9 cellular contexts compared by ENCODE assay signal in the genomic region with DNA sequence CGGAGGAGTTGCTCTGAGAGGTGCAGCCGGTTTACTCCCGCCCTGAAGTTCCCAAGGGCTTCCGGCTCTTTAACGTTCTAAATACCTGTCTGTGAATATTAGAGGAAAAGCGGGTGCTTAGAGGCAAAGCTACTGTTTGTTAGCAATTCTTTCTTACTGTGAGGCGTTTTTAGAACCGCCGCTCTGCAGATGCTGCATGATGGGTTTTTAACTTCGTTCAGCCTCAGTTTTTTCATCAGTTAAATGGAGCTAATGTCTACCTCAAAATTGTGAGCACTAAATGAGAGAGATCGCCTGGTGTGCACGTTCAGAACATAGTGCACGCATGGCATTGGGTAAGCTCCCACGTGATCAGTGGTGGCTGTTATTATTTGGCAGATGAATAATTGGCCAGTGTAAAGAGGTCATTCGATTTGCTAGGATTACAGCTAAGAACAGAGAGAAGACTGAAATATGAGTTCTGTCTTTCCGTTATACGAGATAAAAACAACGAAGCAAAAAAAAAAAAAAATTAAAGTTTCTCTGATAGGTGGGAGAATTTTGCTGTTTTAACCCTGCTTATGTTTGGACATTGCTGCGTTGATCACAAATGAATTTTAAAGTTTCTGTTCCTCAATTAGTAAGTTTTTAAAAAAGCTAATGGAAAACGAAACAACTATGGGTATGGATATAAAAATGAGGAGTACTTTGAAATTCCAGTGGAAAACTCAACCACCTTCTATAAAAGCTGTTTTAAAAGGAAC. TPM values are rescaled to one million over a fixed set of nuclear protein-coding genes. Genes with fewer than 3 reads are reported as not detected.
DNase-seq lines count a peak whose midpoint lies in the region; ATAC-seq and TF ChIP-seq lines count a peak whose summit lies in the region.
"Had no signal": no experiment of that assay in that cellular context is flagged by ENCODE, and none has a peak within 500 bp of the region (broad histone marks: within the 10 kb centered on the region; RNA-seq: fewer than 3 reads in every experiment).

No MANE protein-coding gene starts in this region.

- peak overlapping the region; percentile 47; the same call in 1 of the 2 replicates for H3K27ac ChIP-seq in BLaER1
- peak overlapping the region; percentile 71 for H3K27ac ChIP-seq in endodermal cell (ENCODE audit: low read depth, low read length)
- peak overlapping the region; percentile 93 for H3K27ac ChIP-seq in subcutaneous abdominal adipose tissue (ENCODE audit: low read depth, low read length)

- H3K9ac ChIP-seq in BLaER1 (peak overlapping the region; percentile 46; the same call in 1 of the 2 replicates), endodermal cell (ENCODE audit: extremely low read depth, low read length, poor library complexity, severe bottlenecking) (peak overlapping the region; percentile 45), mucosa of stomach (ENCODE audit: low read length) (peak overlapping the region; percentile 79), subcutaneous abdominal adipose tissue (ENCODE audit: low read length in 5 of 5) (peak overlapping the region; percentile 68 to 93 (median 89))

- H3K4me2 ChIP-seq in BLaER1, result peak overlapping the region; percentile 50

- peaks cover 25% of the 10 kb centered on the region for H3K36me3 Mint-ChIP-seq in endodermal cell (ENCODE audit: low read depth)

- no peak for TF ChIP-seq CTCF in endodermal cell (conservative IDR thresholded peaks at IDR 0.05)

- peaks cover 23% of the 10 kb centered on the region for H3K36me3 ChIP-seq in BLaER1
- peaks cover 18% of the 10 kb centered on the region for H3K36me3 ChIP-seq in endodermal cell (ENCODE audit: control insufficient read depth, insufficient read depth, low read length)
- no peaks in the 10 kb centered on the region for H3K36me3 ChIP-seq in mucosa of stomach (ENCODE audit: control insufficient read depth, insufficient read depth, low read length)
- H3K36me3 ChIP-seq in subcutaneous abdominal adipose tissue (ENCODE audit: control insufficient read depth in 5 of 5, insufficient read depth in 5 of 5, low read length in 5 of 5), result peaks cover 0 to 5% (median 0%) of the 10 kb centered on the region in 5 donors

- WGBS in endodermal cell (ENCODE audit: insufficient coverage in 1 of 2, insufficient read length in 1 of 2), 2 experiments, result 19% methylated on average over 16 to 20 of the region's 20 CpGs

- no peaks in the 10 kb centered on the region for H3K9me3 Mint-ChIP-seq in endodermal cell

- H4K20me1 ChIP-seq in BLaER1, result no peaks in the 10 kb centered on the region

- H3K4me1 Mint-ChIP-seq in endodermal cell, result peaks cover 25% of the 10 kb centered on the region

- H3K27me3 ChIP-seq in BLaER1 (no peaks in the 10 kb centered on the region), endodermal cell (ENCODE audit: control insufficient read depth, insufficient read depth, low read length, poor library complexity, severe bottlenecking) (no peaks in the 10 kb centered on the region), mucosa of stomach (ENCODE audit: control insufficient read depth, insufficient read depth, low read length) (no peaks in the 10 kb centered on the region), subcutaneous abdominal adipose tissue (ENCODE audit: control insufficient read depth in 5 of 5, insufficient read depth in 4 of 5, low read length in 5 of 5) (no peaks in the 10 kb centered on the region)

- H3K9me3 ChIP-seq in BLaER1 (no peaks in the 10 kb centered on the region), endodermal cell (ENCODE audit: control insufficient read depth, low read length) (peaks cover 4% of the 10 kb centered on the region), mucosa of stomach (ENCODE audit: control insufficient read depth, low read length) (no peaks in the 10 kb centered on the region), subcutaneous abdominal adipose tissue (ENCODE audit: control insufficient read depth in 5 of 5, low read length in 5 of 5) (no peaks in the 10 kb centered on the region)

- in situ Hi-C loops in GM18951 (cut with MboI; ENCODE audit: low sequenced_read_pairs, unreplicated experiment), result no loop called here

- H3K27ac Mint-ChIP-seq in endodermal cell, result peak overlapping the region; percentile 92

- TF ChIP-seq POLR2A in GM18951 (IDR thresholded peaks at IDR 0.05; ENCODE audit: extremely low read depth, insufficient read depth, insufficient read length), result peak; percentile 30

- ATAC-seq in HG03139 (IDR thresholded peaks at IDR 0.05; ENCODE audit: unreplicated experiment), result peak; percentile 42

- DNase-seq in NCI-H2227 treated with DMSO at 0.1 percent for 48 hours (lab: John Stamatoyannopoulos, UW) (peak; percentile 92), endodermal cell (no peak)
- DNase-seq in activated CD4-positive, CD25-positive, alpha-beta regulatory T cell treated with anti-CD3 and anti-CD28 coated beads, Interleukin-2, amount 50 U/mL, for 16 hours (ENCODE audit: low read depth, low spot score), result peak; percentile 14

- H3K27me3 Mint-ChIP-seq in endodermal cell (ENCODE audit: insufficient read depth), result no peaks in the 10 kb centered on the region

- H3K4me3 ChIP-seq in BLaER1 (peak overlapping the region; percentile 93), endodermal cell (ENCODE audit: low read length) (peak overlapping the region; percentile 91), mucosa of stomach (ENCODE audit: low read length) (peak overlapping the region; percentile 76), subcutaneous abdominal adipose tissue (ENCODE audit: low read depth in 1 of 5, low read length in 5 of 5) (peak overlapping the region; percentile 86 to 100 (median 98))

- peak overlapping the region; percentile 97 for H3K4me3 Mint-ChIP-seq in endodermal cell

- H3K4me1 ChIP-seq in BLaER1 (peaks cover 19% of the 10 kb centered on the region), endodermal cell (ENCODE audit: control insufficient read depth, insufficient read depth, low read length) (peaks cover 6% of the 10 kb centered on the region), mucosa of stomach (ENCODE audit: control insufficient read depth, insufficient read depth, low read length) (no peaks in the 10 kb centered on the region), subcutaneous abdominal adipose tissue (ENCODE audit: control insufficient read depth in 5 of 5, insufficient read depth in 5 of 5, low read length in 5 of 5) (peaks cover 6 to 23% (median 18%) of the 10 kb centered on the region in 5 donors)

RNA-seq across cellular contexts. Expression of a gene that starts 0.7 kb away (rescaled TPM):
- 10 to 100 TPM; 38.8 to 43.0 TPM for total RNA-seq in endodermal cell
- polyA plus RNA-seq in endodermal cell (2013, experiment 1 of 2), result 19.8 TPM
- polyA plus RNA-seq in endodermal cell (2013, experiment 2 of 2), result 17.0 TPM

RNA-seq across cellular contexts. Expression of a gene that starts 51.1 kb away (rescaled TPM):
- not detected for total RNA-seq in endodermal cell
- polyA plus RNA-seq in endodermal cell (2013, experiment 1 of 2), result not detected
- not detected for polyA plus RNA-seq in endodermal cell (2013, experiment 2 of 2)
- total RNA-seq: activated CD8-positive, alpha-beta memory T cell treated with anti-CD3 and anti-CD28 coated beads for 36 hours had no signal
